1 cellular context compared by ENCODE assay signal in the genomic region with DNA sequence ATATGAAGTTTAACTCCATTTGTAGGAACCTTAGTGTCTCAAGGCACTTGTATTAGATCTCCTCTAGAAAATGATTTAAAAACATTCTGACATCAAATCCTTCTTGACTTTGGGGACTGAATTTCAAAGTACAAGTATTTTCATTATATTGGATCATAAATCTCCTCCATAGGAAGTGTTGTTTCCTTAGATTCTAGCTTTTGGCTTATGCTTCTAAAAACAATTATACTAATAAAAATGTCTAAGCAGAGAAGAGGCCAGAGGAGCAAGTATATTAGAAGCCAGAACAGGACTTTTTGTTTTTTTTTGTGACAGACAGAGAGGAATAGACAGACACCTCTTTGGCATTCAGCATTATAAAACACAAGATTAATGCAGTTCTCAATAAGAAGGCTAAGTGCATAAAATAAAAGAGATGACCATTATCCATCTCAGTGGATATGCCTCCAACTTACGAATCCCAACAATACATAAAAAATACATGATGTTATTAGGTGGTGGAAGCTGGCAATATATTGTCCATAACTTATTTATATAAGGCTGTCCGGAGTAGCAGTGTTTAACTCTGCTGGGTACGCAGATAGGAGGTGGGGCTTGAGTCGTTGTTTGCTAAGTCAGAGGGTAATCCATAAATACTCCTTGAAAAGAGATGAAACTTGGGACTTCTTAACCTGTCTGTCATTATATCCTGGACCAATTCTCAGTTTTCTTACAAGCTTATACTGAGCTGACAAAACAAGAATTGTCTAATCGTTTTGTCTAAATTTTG.
A peak's percentile ranks its signal among the peaks of the same experiment; 100 is the strongest.
TF ChIP-seq lines count a peak whose summit lies in the region.

No MANE protein-coding gene starts in this region.

TF ChIP-seq in HepG2, 621 proteins besides CTCF, POLR2A, EP300 and RAD21 (continued from another document and continues in another):
- TF ChIP-seq, protein P1, sequence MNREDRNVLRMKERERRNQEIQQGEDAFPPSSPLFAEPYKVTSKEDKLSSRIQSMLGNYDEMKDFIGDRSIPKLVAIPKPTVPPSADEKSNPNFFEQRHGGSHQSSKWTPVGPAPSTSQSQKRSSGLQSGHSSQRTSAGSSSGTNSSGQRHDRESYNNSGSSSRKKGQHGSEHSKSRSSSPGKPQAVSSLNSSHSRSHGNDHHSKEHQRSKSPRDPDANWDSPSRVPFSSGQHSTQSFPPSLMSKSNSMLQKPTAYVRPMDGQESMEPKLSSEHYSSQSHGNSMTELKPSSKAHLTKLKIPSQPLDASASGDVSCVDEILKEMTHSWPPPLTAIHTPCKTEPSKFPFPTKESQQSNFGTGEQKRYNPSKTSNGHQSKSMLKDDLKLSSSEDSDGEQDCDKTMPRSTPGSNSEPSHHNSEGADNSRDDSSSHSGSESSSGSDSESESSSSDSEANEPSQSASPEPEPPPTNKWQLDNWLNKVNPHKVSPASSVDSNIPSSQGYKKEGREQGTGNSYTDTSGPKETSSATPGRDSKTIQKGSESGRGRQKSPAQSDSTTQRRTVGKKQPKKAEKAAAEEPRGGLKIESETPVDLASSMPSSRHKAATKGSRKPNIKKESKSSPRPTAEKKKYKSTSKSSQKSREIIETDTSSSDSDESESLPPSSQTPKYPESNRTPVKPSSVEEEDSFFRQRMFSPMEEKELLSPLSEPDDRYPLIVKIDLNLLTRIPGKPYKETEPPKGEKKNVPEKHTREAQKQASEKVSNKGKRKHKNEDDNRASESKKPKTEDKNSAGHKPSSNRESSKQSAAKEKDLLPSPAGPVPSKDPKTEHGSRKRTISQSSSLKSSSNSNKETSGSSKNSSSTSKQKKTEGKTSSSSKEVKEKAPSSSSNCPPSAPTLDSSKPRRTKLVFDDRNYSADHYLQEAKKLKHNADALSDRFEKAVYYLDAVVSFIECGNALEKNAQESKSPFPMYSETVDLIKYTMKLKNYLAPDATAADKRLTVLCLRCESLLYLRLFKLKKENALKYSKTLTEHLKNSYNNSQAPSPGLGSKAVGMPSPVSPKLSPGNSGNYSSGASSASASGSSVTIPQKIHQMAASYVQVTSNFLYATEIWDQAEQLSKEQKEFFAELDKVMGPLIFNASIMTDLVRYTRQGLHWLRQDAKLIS (CRISPR knock-in tag; IDR thresholded peaks at IDR 0.05): 0 out of 2 replicates have a peak, but pooled peaks have one; percentile 3
- TF ChIP-seq, protein P2, sequence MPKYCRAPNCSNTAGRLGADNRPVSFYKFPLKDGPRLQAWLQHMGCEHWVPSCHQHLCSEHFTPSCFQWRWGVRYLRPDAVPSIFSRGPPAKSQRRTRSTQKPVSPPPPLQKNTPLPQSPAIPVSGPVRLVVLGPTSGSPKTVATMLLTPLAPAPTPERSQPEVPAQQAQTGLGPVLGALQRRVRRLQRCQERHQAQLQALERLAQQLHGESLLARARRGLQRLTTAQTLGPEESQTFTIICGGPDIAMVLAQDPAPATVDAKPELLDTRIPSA (CRISPR knock-in tag; IDR thresholded peaks at IDR 0.05; ENCODE audit: borderline replicate concordance): 0 out of 2 replicates have a peak, but pooled peaks have one; percentile 2
- TF ChIP-seq FOXA3 (CRISPR knock-in tag; IDR thresholded peaks at IDR 0.05) (peak; percentile 55), NRL (CRISPR knock-in tag; IDR thresholded peaks at IDR 0.05; ENCODE audit: borderline replicate concordance) (no peak), ZNF496 (CRISPR knock-in tag; IDR thresholded peaks at IDR 0.05; ENCODE audit: insufficient replicate concordance) (no peak), ZBTB7A (CRISPR knock-in tag; IDR thresholded peaks at IDR 0.05) (no peak), ZBTB21 (CRISPR knock-in tag; IDR thresholded peaks at IDR 0.05) (no peak), ZBTB3 (CRISPR knock-in tag; IDR thresholded peaks at IDR 0.05; ENCODE audit: borderline replicate concordance, low read depth) (no peak), GATAD1 (CRISPR knock-in tag; IDR thresholded peaks at IDR 0.05) (no peak), BCL6 (CRISPR knock-in tag; IDR thresholded peaks at IDR 0.05) (0 out of 2 replicates have a peak, but pooled peaks have one; percentile 23), RXRB (CRISPR knock-in tag; IDR thresholded peaks at IDR 0.05; ENCODE audit: borderline replicate concordance) (peak; percentile 65), TRIM24 (CRISPR knock-in tag; IDR thresholded peaks at IDR 0.05) (no peak), NR2F2 (IDR thresholded peaks at IDR 0.05; ENCODE audit: borderline replicate concordance, low read depth) (peak; percentile 46; the same call in 1 of the 2 replicates), GATAD2A (CRISPR knock-in tag; IDR thresholded peaks at IDR 0.05) (peak; percentile 62; the same call in 1 of the 2 replicates), ZNF501 (CRISPR knock-in tag; IDR thresholded peaks at IDR 0.05) (no peak), ZNF709 (CRISPR knock-in tag; IDR thresholded peaks at IDR 0.05) (no peak), CBX2 (IDR thresholded peaks at IDR 0.05; ENCODE audit: low read depth, low read length) (no peak), CBX2 (CRISPR knock-in tag; IDR thresholded peaks at IDR 0.05; ENCODE audit: low read depth) (no peak), XBP1 (CRISPR knock-in tag; IDR thresholded peaks at IDR 0.05) (no peak), THAP11 (CRISPR knock-in tag; IDR thresholded peaks at IDR 0.05) (0 out of 2 replicates have a peak, but pooled peaks have one; percentile 10), KLF9 (CRISPR knock-in tag; IDR thresholded peaks at IDR 0.05; ENCODE audit: low read depth) (0 out of 2 replicates have a peak, but pooled peaks have one; percentile 11), REPIN1 (CRISPR knock-in tag; IDR thresholded peaks at IDR 0.05; ENCODE audit: borderline replicate concordance, low read depth) (0 out of 2 replicates have a peak, but pooled peaks have one; percentile 21), NR3C1 (CRISPR knock-in tag; IDR thresholded peaks at IDR 0.05) (no peak), ISL2 (CRISPR knock-in tag; IDR thresholded peaks at IDR 0.05) (peak; percentile 49; the same call in 1 of the 2 replicates), TAF1 (CRISPR knock-in tag; IDR thresholded peaks at IDR 0.05) (peak; percentile 12; the same call in 1 of the 2 replicates), TCF7L2 (IDR thresholded peaks at IDR 0.05; ENCODE audit: low read depth, low read length) (no peak), MBNL3 (CRISPR knock-in tag; conservative IDR thresholded peaks at IDR 0.05) (no peak), REL (CRISPR knock-in tag; conservative IDR thresholded peaks at IDR 0.05) (no peak), KLF6 (CRISPR knock-in tag; IDR thresholded peaks at IDR 0.05) (no peak), ZNF607 (CRISPR knock-in tag; IDR thresholded peaks at IDR 0.05; ENCODE audit: borderline replicate concordance) (no peak), RFX1 (IDR thresholded peaks at IDR 0.05) (no peak), ZNF644 (CRISPR knock-in tag; IDR thresholded peaks at IDR 0.05; ENCODE audit: low read depth) (no peak), KAT8 (CRISPR knock-in tag; IDR thresholded peaks at IDR 0.05) (peak; percentile 28; the same call in 1 of the 2 replicates), ATRX (CRISPR knock-in tag; IDR thresholded peaks at IDR 0.05; ENCODE audit: borderline replicate concordance) (no peak), ZNF615 (CRISPR knock-in tag; IDR thresholded peaks at IDR 0.05; ENCODE audit: borderline replicate concordance) (no peak), NFYB (CRISPR knock-in tag; IDR thresholded peaks at IDR 0.05) (no peak), SMAD3 (CRISPR knock-in tag; IDR thresholded peaks at IDR 0.05) (0 out of 2 replicates have a peak, but pooled peaks have one; percentile 27), HOXA5 (CRISPR knock-in tag; IDR thresholded peaks at IDR 0.05) (0 out of 2 replicates have a peak, but pooled peaks have one; percentile 25), ZNF891 (CRISPR knock-in tag; IDR thresholded peaks at IDR 0.05) (no peak)
- TF ChIP-seq, protein P3, sequence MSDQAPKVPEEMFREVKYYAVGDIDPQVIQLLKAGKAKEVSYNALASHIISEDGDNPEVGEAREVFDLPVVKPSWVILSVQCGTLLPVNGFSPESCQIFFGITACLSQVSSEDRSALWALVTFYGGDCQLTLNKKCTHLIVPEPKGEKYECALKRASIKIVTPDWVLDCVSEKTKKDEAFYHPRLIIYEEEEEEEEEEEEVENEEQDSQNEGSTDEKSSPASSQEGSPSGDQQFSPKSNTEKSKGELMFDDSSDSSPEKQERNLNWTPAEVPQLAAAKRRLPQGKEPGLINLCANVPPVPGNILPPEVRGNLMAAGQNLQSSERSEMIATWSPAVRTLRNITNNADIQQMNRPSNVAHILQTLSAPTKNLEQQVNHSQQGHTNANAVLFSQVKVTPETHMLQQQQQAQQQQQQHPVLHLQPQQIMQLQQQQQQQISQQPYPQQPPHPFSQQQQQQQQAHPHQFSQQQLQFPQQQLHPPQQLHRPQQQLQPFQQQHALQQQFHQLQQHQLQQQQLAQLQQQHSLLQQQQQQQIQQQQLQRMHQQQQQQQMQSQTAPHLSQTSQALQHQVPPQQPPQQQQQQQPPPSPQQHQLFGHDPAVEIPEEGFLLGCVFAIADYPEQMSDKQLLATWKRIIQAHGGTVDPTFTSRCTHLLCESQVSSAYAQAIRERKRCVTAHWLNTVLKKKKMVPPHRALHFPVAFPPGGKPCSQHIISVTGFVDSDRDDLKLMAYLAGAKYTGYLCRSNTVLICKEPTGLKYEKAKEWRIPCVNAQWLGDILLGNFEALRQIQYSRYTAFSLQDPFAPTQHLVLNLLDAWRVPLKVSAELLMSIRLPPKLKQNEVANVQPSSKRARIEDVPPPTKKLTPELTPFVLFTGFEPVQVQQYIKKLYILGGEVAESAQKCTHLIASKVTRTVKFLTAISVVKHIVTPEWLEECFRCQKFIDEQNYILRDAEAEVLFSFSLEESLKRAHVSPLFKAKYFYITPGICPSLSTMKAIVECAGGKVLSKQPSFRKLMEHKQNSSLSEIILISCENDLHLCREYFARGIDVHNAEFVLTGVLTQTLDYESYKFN (CRISPR knock-in tag; conservative IDR thresholded peaks at IDR 0.05): peak; percentile 20; the same call in 1 of the 2 replicates
- TF ChIP-seq, protein P4, sequence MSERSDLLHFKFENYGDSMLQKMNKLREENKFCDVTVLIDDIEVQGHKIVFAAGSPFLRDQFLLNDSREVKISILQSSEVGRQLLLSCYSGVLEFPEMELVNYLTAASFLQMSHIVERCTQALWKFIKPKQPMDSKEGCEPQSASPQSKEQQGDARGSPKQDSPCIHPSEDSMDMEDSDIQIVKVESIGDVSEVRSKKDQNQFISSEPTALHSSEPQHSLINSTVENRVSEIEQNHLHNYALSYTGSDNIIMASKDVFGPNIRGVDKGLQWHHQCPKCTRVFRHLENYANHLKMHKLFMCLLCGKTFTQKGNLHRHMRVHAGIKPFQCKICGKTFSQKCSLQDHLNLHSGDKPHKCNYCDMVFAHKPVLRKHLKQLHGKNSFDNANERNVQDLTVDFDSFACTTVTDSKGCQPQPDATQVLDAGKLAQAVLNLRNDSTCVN (CRISPR knock-in tag; IDR thresholded peaks at IDR 0.05; ENCODE audit: borderline replicate concordance): no peak
- TF ChIP-seq, protein P5, sequence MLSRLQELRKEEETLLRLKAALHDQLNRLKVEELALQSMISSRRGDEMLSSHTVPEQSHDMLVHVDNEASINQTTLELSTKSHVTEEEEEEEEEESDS (CRISPR knock-in tag; IDR thresholded peaks at IDR 0.05; ENCODE audit: borderline replicate concordance): no peak
- TF ChIP-seq, protein P6, sequence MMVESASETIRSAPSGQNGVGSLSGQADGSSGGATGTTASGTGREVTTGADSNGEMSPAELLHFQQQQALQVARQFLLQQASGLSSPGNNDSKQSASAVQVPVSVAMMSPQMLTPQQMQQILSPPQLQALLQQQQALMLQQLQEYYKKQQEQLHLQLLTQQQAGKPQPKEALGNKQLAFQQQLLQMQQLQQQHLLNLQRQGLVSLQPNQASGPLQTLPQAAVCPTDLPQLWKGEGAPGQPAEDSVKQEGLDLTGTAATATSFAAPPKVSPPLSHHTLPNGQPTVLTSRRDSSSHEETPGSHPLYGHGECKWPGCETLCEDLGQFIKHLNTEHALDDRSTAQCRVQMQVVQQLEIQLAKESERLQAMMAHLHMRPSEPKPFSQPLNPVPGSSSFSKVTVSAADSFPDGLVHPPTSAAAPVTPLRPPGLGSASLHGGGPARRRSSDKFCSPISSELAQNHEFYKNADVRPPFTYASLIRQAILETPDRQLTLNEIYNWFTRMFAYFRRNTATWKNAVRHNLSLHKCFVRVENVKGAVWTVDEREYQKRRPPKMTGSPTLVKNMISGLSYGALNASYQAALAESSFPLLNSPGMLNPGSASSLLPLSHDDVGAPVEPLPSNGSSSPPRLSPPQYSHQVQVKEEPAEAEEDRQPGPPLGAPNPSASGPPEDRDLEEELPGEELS (CRISPR knock-in tag; IDR thresholded peaks at IDR 0.05): peak; percentile 27; the same call in 1 of the 2 replicates
- TF ChIP-seq, protein P7, sequence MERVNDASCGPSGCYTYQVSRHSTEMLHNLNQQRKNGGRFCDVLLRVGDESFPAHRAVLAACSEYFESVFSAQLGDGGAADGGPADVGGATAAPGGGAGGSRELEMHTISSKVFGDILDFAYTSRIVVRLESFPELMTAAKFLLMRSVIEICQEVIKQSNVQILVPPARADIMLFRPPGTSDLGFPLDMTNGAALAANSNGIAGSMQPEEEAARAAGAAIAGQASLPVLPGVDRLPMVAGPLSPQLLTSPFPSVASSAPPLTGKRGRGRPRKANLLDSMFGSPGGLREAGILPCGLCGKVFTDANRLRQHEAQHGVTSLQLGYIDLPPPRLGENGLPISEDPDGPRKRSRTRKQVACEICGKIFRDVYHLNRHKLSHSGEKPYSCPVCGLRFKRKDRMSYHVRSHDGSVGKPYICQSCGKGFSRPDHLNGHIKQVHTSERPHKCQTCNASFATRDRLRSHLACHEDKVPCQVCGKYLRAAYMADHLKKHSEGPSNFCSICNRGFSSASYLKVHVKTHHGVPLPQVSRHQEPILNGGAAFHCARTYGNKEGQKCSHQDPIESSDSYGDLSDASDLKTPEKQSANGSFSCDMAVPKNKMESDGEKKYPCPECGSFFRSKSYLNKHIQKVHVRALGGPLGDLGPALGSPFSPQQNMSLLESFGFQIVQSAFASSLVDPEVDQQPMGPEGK (CRISPR knock-in tag; IDR thresholded peaks at IDR 0.05): 0 out of 2 replicates have a peak, but pooled peaks have one; percentile 29
- TF ChIP-seq, protein P8, sequence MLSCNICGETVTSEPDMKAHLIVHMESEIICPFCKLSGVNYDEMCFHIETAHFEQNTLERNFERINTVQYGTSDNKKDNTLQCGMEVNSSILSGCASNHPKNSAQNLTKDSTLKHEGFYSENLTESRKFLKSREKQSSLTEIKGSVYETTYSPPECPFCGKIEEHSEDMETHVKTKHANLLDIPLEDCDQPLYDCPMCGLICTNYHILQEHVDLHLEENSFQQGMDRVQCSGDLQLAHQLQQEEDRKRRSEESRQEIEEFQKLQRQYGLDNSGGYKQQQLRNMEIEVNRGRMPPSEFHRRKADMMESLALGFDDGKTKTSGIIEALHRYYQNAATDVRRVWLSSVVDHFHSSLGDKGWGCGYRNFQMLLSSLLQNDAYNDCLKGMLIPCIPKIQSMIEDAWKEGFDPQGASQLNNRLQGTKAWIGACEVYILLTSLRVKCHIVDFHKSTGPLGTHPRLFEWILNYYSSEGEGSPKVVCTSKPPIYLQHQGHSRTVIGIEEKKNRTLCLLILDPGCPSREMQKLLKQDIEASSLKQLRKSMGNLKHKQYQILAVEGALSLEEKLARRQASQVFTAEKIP (CRISPR knock-in tag; IDR thresholded peaks at IDR 0.05; ENCODE audit: borderline replicate concordance): no peak
- TF ChIP-seq, protein P9, sequence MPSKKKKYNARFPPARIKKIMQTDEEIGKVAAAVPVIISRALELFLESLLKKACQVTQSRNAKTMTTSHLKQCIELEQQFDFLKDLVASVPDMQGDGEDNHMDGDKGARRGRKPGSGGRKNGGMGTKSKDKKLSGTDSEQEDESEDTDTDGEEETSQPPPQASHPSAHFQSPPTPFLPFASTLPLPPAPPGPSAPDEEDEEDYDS (CRISPR knock-in tag; IDR thresholded peaks at IDR 0.05): peak; percentile 84
